In the genomic region with DNA sequence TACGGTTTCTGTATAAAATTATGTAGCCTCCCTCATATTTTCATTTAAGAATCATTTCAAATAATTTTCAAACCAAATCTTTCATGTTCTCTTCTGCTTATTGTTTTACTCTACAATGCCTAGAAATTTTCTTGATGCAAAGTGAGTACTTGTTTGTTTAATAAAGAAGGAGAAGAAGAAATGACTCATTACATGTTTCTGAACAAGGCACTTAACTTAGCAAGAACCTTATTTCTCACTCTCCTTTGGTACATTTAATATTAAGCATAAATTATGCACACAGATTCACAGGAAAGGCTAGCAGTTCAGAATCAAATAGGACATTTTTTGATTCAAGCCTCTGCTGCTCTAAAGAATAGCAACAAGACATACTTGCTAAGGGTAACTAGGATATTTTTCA, we compare ENCODE assay signal across 18 cellular contexts.
"Had no signal": no experiment of that assay in that cellular context is flagged by ENCODE, and none has a peak within 500 bp of the region (broad histone marks: within the 10 kb centered on the region; RNA-seq: fewer than 3 reads in every experiment).

No MANE protein-coding gene starts in this region.

- H3K9me3 ChIP-seq: pancreas, right atrium auricular region, thoracic aorta, tibial nerve, upper lobe of left lung had no signal

- H3K4me1 ChIP-seq: right atrium auricular region had no signal

- DNase-seq: dorsolateral prefrontal cortex; effector CD4-positive, alpha-beta T cell; foreskin melanocyte; hypothalamus; immature natural killer cell; natural killer cell; occipital lobe; pancreas; stimulated activated CD4-positive, alpha-beta T cell treated with anti-CD3 and anti-CD28 coated beads, Interleukin-4, amount 100 ng/mL, for 4 hours; upper lobe of left lung had no signal

- H3K27me3 ChIP-seq: dorsolateral prefrontal cortex, pancreas, right atrium auricular region, tibial nerve, upper lobe of left lung had no signal

- ATAC-seq: esophagus mucosa; natural killer cell; pancreas; sciatic nerve; stimulated activated memory B cell treated with anti-CD40 and anti-IgM and Interleukin-4, amounts not matched to agents 10 μg/mL and 1 μg/mL and 100 μg/mL, for 72 hours had no signal

- H3K4me3 ChIP-seq: dorsolateral prefrontal cortex, lung, pancreas, right atrium auricular region, thoracic aorta, tibial nerve, upper lobe of left lung had no signal

- H3K27ac ChIP-seq: dorsolateral prefrontal cortex, epithelial cell of prostate, pancreas, right atrium auricular region, thoracic aorta, tibial nerve, upper lobe of left lung had no signal
